In the genomic region with DNA sequence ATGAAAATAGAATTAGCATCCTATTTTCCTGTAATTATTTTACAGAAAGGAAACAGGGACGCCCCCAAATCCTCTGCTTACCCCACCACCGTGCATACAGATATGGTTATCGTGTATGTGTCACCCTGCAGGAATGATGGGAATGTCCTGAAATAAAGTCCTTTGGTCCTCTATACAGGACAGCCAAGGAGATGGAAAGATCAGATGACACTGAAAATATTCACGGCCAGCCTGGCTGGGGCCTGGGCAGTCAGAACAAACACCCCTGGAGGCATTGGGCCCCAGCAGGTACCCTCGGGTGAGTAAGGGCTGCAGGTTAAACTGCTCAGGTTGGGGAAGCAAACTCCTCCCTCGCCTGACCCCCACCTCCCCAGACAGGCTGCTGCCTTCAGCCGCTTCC, we compare ENCODE assay signal across 15 cellular contexts.
DNase-seq lines count a peak whose midpoint lies in the region; ATAC-seq, FAIRE-seq and TF ChIP-seq lines count a peak whose summit lies in the region.
"Had no signal": no experiment of that assay in that cellular context is flagged by ENCODE, and none has a peak within 500 bp of the region (broad histone marks: within the 10 kb centered on the region; RNA-seq: fewer than 3 reads in every experiment).

No MANE protein-coding gene starts in this region.

- H3K36me3 Mint-ChIP-seq in HFFc6 (ENCODE audit: low read depth) (no peaks in the 10 kb centered on the region), WTC11 (no peaks in the 10 kb centered on the region)
- H3K36me3 Mint-ChIP-seq: activated naive CD8-positive, alpha-beta T cell treated with anti-CD3 and anti-CD28 coated beads, Interleukin-2, amount 10 ng/mL, durations not matched to agents 7 days and 5 days had no signal

- TF ChIP-seq CTCF in HFFc6 (IDR thresholded peaks at IDR 0.05) = no peak
- TF ChIP-seq CTCF in WTC11 (IDR thresholded peaks at IDR 0.05) = no peak
- TF ChIP-seq CTCF in thyroid gland (IDR thresholded peaks at IDR 0.05) = no peak
- TF ChIP-seq CTCF in gastroesophageal sphincter (IDR thresholded peaks at IDR 0.05) = no peak

- H3K4me3 Mint-ChIP-seq in HFFc6 (peak overlapping the region; percentile 38), WTC11 (no peak overlapping the region)
- H3K4me3 Mint-ChIP-seq: activated naive CD8-positive, alpha-beta T cell treated with anti-CD3 and anti-CD28 coated beads, Interleukin-2, amount 10 ng/mL, durations not matched to agents 7 days and 5 days; stimulated activated naive CD8-positive, alpha-beta T cell treated with anti-CD3 and anti-CD28 coated beads, Interleukin-15, amount 100 ng/mL, for 72 hours had no signal

- H3K27ac Mint-ChIP-seq in HFFc6 (no peak overlapping the region), WTC11 (no peak overlapping the region)
- H3K27ac Mint-ChIP-seq: activated naive CD8-positive, alpha-beta T cell treated with anti-CD3 and anti-CD28 coated beads, Interleukin-2, amount 10 ng/mL, durations not matched to agents 7 days and 5 days; stimulated activated naive CD8-positive, alpha-beta T cell treated with anti-CD3 and anti-CD28 coated beads, Interleukin-15, amount 100 ng/mL, for 72 hours had no signal

- DNase-seq in HFFc6 (peak; percentile 25), WTC11 (ENCODE audit: low spot score) (peak; percentile 28), left kidney (ENCODE audit: low read depth, low spot score) (peak; percentile 80), thyroid gland (no peak)
- no peak for DNase-seq in stimulated activated naive CD4-positive, alpha-beta T cell treated with Interleukin-2 at 50 U/mL for 16 hours (lab: John Stamatoyannopoulos, UW)
- DNase-seq: activated CD4-positive, alpha-beta T cell treated with anti-CD3 and anti-CD28 coated beads for 48 hours; activated naive CD8-positive, alpha-beta T cell treated with anti-CD3 and anti-CD28 coated beads, Interleukin-2, amount 10 ng/mL, durations not matched to agents 7 days and 5 days; DMS 273 treated with DMSO at 0.1 percent for 48 hours; esophagus squamous epithelium; occipital lobe; stimulated activated naive CD8-positive, alpha-beta T cell treated with anti-CD3 and anti-CD28 coated beads, Interleukin-15, amount 100 ng/mL, for 72 hours had no signal

- POLR2A ChIA-PET in WTC11 (lab: Charles Lee) = no interaction called here

- CTCF ChIA-PET in WTC11 (lab: Charles Lee) = interaction anchor here (0.9 to 1.2 kb wide), 2 partner anchors 19 to 72 kb away, joined by 4 read pairs; no protein-coding TSS in a partner anchor

- WGBS in thyroid gland, 2 donors = 52 to 62% methylated on average over 7 of the region's 7 CpGs
- WGBS in gastroesophageal sphincter (ENCODE audit: low coverage in 1 of 2), 2 donors = 43 to 50% methylated on average over 4 to 6 of the region's 7 CpGs

- H3K4me1 Mint-ChIP-seq in HFFc6 (ENCODE audit: low read depth) (peaks cover 47% of the 10 kb centered on the region), WTC11 (peaks cover 13% of the 10 kb centered on the region)
- H3K4me1 Mint-ChIP-seq: activated naive CD8-positive, alpha-beta T cell treated with anti-CD3 and anti-CD28 coated beads, Interleukin-2, amount 10 ng/mL, durations not matched to agents 7 days and 5 days; stimulated activated naive CD8-positive, alpha-beta T cell treated with anti-CD3 and anti-CD28 coated beads, Interleukin-15, amount 100 ng/mL, for 72 hours had no signal

- TF ChIP-seq POLR2A in thyroid gland (IDR thresholded peaks at IDR 0.05) (no peak), gastroesophageal sphincter (IDR thresholded peaks at IDR 0.05) (no peak)

- H3K36me3 ChIP-seq in thyroid gland (no peaks in the 10 kb centered on the region), gastroesophageal sphincter (no peaks in the 10 kb centered on the region)
- H3K36me3 ChIP-seq: esophagus squamous epithelium had no signal

- no peak overlapping the region for H3K27ac ChIP-seq in thyroid gland
- H3K27ac ChIP-seq in gastroesophageal sphincter = no peak overlapping the region
- H3K27ac ChIP-seq: coronary artery, esophagus squamous epithelium had no signal

- H3K4me1 ChIP-seq in thyroid gland (no peaks in the 10 kb centered on the region), gastroesophageal sphincter (peaks cover 0 to 15% (median 0%) of the 10 kb centered on the region in 3 donors)

- H3K27me3 ChIP-seq in thyroid gland = no peaks in the 10 kb centered on the region
- peaks cover 34% of the 10 kb centered on the region for H3K27me3 ChIP-seq in gastroesophageal sphincter

- no peak for TF ChIP-seq EP300 in gastroesophageal sphincter (IDR thresholded peaks at IDR 0.05)

- H3K27me3 Mint-ChIP-seq in HFFc6 (ENCODE audit: insufficient read depth) = no peaks in the 10 kb centered on the region; the same call in none of the 2 replicates
- H3K27me3 Mint-ChIP-seq in WTC11 (ENCODE audit: low read depth) = no peaks in the 10 kb centered on the region
- H3K27me3 Mint-ChIP-seq: activated naive CD8-positive, alpha-beta T cell treated with anti-CD3 and anti-CD28 coated beads, Interleukin-2, amount 10 ng/mL, durations not matched to agents 7 days and 5 days; stimulated activated naive CD8-positive, alpha-beta T cell treated with anti-CD3 and anti-CD28 coated beads, Interleukin-15, amount 100 ng/mL, for 72 hours had no signal

- ATAC-seq in WTC11 = peak; percentile 80
- ATAC-seq in gastroesophageal sphincter = no peak
- ATAC-seq in HG03378 (IDR thresholded peaks at IDR 0.05; ENCODE audit: unreplicated experiment) = no peak
- ATAC-seq: stimulated activated naive CD8-positive, alpha-beta T cell treated with anti-CD3 and anti-CD28 coated beads, Interleukin-15, amount 100 ng/mL, for 72 hours had no signal

- H3K9me3 ChIP-seq in thyroid gland (no peaks in the 10 kb centered on the region), gastroesophageal sphincter (no peaks in the 10 kb centered on the region)
- H3K9me3 ChIP-seq: esophagus squamous epithelium had no signal

- intact Hi-C loops in thyroid gland (cut with DNase I) = no loop called here

- H3K4me3 ChIP-seq in thyroid gland (replicated peaks in 1 of 3) (no peak overlapping the region), gastroesophageal sphincter (no peak overlapping the region)
- H3K4me3 ChIP-seq: coronary artery, esophagus squamous epithelium had no signal

- no peaks in the 10 kb centered on the region for H3K9me3 Mint-ChIP-seq in HFFc6
- no peaks in the 10 kb centered on the region for H3K9me3 Mint-ChIP-seq in WTC11
- H3K9me3 Mint-ChIP-seq: activated naive CD8-positive, alpha-beta T cell treated with anti-CD3 and anti-CD28 coated beads, Interleukin-2, amount 10 ng/mL, durations not matched to agents 7 days and 5 days; stimulated activated naive CD8-positive, alpha-beta T cell treated with anti-CD3 and anti-CD28 coated beads, Interleukin-15, amount 100 ng/mL, for 72 hours had no signal

- FAIRE-seq in A204.1 (lab: Jason Lieb, UNC) = peak; percentile 96

TF ChIP-seq in WTC11, 78 proteins besides CTCF, POLR2A, EP300 and RAD21 (continues in another document):
- TF ChIP-seq ZNF263 (CRISPR knock-in tag; IDR thresholded peaks at IDR 0.05; ENCODE audit: low read depth) (no peak), NFATC4 (CRISPR knock-in tag; IDR thresholded peaks at IDR 0.05) (no peak), ZBTB21 (CRISPR knock-in tag; IDR thresholded peaks at IDR 0.05; ENCODE audit: borderline replicate concordance) (no peak), TCF7 (CRISPR knock-in tag; IDR thresholded peaks at IDR 0.05; ENCODE audit: low read depth) (no peak), FOXP4 (CRISPR knock-in tag; IDR thresholded peaks at IDR 0.05) (no peak), MXD4 (CRISPR knock-in tag; IDR thresholded peaks at IDR 0.05; ENCODE audit: borderline replicate concordance) (no peak), CREB1 (CRISPR knock-in tag; IDR thresholded peaks at IDR 0.05) (no peak)
- TF ChIP-seq, protein P1, sequence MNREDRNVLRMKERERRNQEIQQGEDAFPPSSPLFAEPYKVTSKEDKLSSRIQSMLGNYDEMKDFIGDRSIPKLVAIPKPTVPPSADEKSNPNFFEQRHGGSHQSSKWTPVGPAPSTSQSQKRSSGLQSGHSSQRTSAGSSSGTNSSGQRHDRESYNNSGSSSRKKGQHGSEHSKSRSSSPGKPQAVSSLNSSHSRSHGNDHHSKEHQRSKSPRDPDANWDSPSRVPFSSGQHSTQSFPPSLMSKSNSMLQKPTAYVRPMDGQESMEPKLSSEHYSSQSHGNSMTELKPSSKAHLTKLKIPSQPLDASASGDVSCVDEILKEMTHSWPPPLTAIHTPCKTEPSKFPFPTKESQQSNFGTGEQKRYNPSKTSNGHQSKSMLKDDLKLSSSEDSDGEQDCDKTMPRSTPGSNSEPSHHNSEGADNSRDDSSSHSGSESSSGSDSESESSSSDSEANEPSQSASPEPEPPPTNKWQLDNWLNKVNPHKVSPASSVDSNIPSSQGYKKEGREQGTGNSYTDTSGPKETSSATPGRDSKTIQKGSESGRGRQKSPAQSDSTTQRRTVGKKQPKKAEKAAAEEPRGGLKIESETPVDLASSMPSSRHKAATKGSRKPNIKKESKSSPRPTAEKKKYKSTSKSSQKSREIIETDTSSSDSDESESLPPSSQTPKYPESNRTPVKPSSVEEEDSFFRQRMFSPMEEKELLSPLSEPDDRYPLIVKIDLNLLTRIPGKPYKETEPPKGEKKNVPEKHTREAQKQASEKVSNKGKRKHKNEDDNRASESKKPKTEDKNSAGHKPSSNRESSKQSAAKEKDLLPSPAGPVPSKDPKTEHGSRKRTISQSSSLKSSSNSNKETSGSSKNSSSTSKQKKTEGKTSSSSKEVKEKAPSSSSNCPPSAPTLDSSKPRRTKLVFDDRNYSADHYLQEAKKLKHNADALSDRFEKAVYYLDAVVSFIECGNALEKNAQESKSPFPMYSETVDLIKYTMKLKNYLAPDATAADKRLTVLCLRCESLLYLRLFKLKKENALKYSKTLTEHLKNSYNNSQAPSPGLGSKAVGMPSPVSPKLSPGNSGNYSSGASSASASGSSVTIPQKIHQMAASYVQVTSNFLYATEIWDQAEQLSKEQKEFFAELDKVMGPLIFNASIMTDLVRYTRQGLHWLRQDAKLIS (CRISPR knock-in tag; IDR thresholded peaks at IDR 0.05; ENCODE audit: borderline replicate concordance) = no peak

Comparison
In these comparisons a context has a peak if more than half of its experiments do, and no peak if none do; other contexts are left out.
1. DNase-seq: peak in HFFc6 (single experiment), WTC11 (single experiment) and left kidney (single experiment); none in thyroid gland (0 of 2) and stimulated activated naive CD4-positive, alpha-beta T cell treated with Interleukin-2 at 50 U/mL for 16 hours (single experiment).